In genomic region chr5:9536717-9537116, GRCh38 we compare ENCODE assay signal across 31 cellular contexts. TPM values are rescaled to one million over a fixed set of nuclear protein-coding genes. Genes with fewer than 3 reads are reported as not detected.
"Had no signal": no experiment of that assay in that cellular context is flagged by ENCODE, and none has a peak within 500 bp of the region (broad histone marks: within the 10 kb centered on the region; RNA-seq: fewer than 3 reads in every experiment).

No MANE protein-coding gene starts in this region.

- DNase-seq: activated CD4-positive, alpha-beta T cell treated with anti-CD3 and anti-CD28 coated beads for 36 hours; activated CD4-positive, alpha-beta T cell treated with anti-CD3 and anti-CD28 coated beads, Interleukin-2, amount 50 U/mL, for 1 hour; activated CD4-positive, CD25-positive, alpha-beta regulatory T cell; activated CD8-positive, alpha-beta memory T cell treated with anti-CD3 and anti-CD28 coated beads, Interleukin-2, amount 50 U/mL, for 48 hours; activated CD8-positive, alpha-beta T cell treated with anti-CD3 and anti-CD28 coated beads for 36 hours; activated naive CD4-positive, alpha-beta T cell treated with anti-CD3 and anti-CD28 coated beads, Interleukin-2, amount 50 U/mL, for 16 hours; activated naive CD8-positive, alpha-beta T cell treated with anti-CD3 and anti-CD28 coated beads, Interleukin-2, amount 10 ng/mL, durations not matched to agents 7 days and 5 days; activated T-cell treated with anti-CD3 and anti-CD28 coated beads, Interleukin-2, amount 50 U/mL, for 1 hour; adrenal gland; anterior cingulate cortex; central memory CD4-positive, alpha-beta T cell; KG1; MV-4-11; NCI-H1092 treated with DMSO at 0.1 percent for 48 hours; NCI-H1417 treated with DMSO at 0.1 percent for 48 hours; NCI-H1694; NCI-H2029; NCI-H2107; NCI-H2171 treated with DMSO at 0.1 percent for 48 hours; NCI-H345; NCI-H510A; NCI-H526 treated with DMSO at 0.1 percent for 48 hours; NCI-H82; NK-92 treated with Interleukin-12 subunit alpha and Interleukin-12 subunit beta, amount 100 ng/mL, for 24 hours; OCI-M1; RPMI8226; SHP77; T-helper 9 cell had no signal

- H3K36me3 ChIP-seq: adrenal gland, breast epithelium had no signal

- H3K27ac ChIP-seq: adrenal gland, breast epithelium, SJSA1 had no signal

- H3K9me3 ChIP-seq: adrenal gland, breast epithelium, SJSA1 had no signal

- H3K27me3 ChIP-seq: adrenal gland, SJSA1 had no signal

- H3K4me1 ChIP-seq: adrenal gland, breast epithelium had no signal

- H3K4me3 ChIP-seq: adrenal gland, breast epithelium, SJSA1 had no signal

- ATAC-seq: activated CD4-positive, alpha-beta T cell treated with anti-CD3 and anti-CD28 coated beads for 36 hours; activated CD8-positive, alpha-beta T cell treated with anti-CD3 and anti-CD28 coated beads for 36 hours; Panc1 had no signal

RNA-seq across cellular contexts. Expression of gene SEMA5A, which starts 9.2 kb away (rescaled TPM):
- total RNA-seq: activated CD8-positive, alpha-beta T cell treated with anti-CD3 and anti-CD28 coated beads for 36 hours had no signal
